In genomic region chr9:97911970-97912369, GRCh38 we compare ENCODE assay signal across 18 cellular contexts. TPM values are rescaled to one million over a fixed set of nuclear protein-coding genes. Genes with fewer than 3 reads are reported as not detected.
A peak's percentile ranks its signal among the peaks of the same experiment; 100 is the strongest.
DNase-seq lines count a peak whose midpoint lies in the region; ATAC-seq lines count a peak whose summit lies in the region.
"Had no signal": no experiment of that assay in that cellular context is flagged by ENCODE, and none has a peak within 500 bp of the region (broad histone marks: within the 10 kb centered on the region; RNA-seq: fewer than 3 reads in every experiment).

No MANE protein-coding gene starts in this region.

- H3K36me3 Mint-ChIP-seq in CD8-positive, alpha-beta memory T cell = peaks cover 11 to 86% (median 34%) of the 10 kb centered on the region in 3 donors
- H3K36me3 Mint-ChIP-seq in effector memory CD8-positive, alpha-beta T cell (ENCODE audit: insufficient read depth) = peaks cover 76% of the 10 kb centered on the region
- peaks cover 0 to 85% (median 24%) of the 10 kb centered on the region in 3 donors for H3K36me3 Mint-ChIP-seq in naive thymus-derived CD8-positive, alpha-beta T cell

- no peaks in the 10 kb centered on the region for H3K9me3 ChIP-seq in CD8-positive, alpha-beta memory T cell (ENCODE audit: low read length)

- H3K4me1 Mint-ChIP-seq in CD8-positive, alpha-beta memory T cell = peaks cover 73 to 91% (median 89%) of the 10 kb centered on the region in 3 donors
- H3K4me1 Mint-ChIP-seq in effector memory CD8-positive, alpha-beta T cell (ENCODE audit: low read depth in 2 of 2) = peaks cover 41 to 49% of the 10 kb centered on the region in 2 donors
- peaks cover 32 to 83% (median 75%) of the 10 kb centered on the region in 4 donors for H3K4me1 Mint-ChIP-seq in naive thymus-derived CD8-positive, alpha-beta T cell
- H3K4me1 Mint-ChIP-seq: GM23338 had no signal

- H3K27me3 ChIP-seq in CD8-positive, alpha-beta memory T cell (ENCODE audit: insufficient read depth, low read length, poor library complexity, severe bottlenecking) = no peaks in the 10 kb centered on the region

- H3K4me1 ChIP-seq in CD8-positive, alpha-beta memory T cell (ENCODE audit: insufficient read depth, low read length) = peaks cover 57% of the 10 kb centered on the region

- CTCF ChIA-PET in CD8-positive, alpha-beta memory T cell (lab: Charles Lee) = interaction anchor here (1.0 to 5.4 kb wide), 3 partner anchors 10 to 58 kb away, joined by 3 to 36 read pairs (median 14); partner anchors contain the start of gene TRMO

- peak; percentile 47 for ATAC-seq in effector memory CD8-positive, alpha-beta T cell (replicated peaks)
- no peak for ATAC-seq in naive thymus-derived CD8-positive, alpha-beta T cell
- ATAC-seq: GM23338, HCT116, K562, Right ventricle myocardium inferior had no signal

- H3K4me3 ChIP-seq in CD8-positive, alpha-beta memory T cell (ENCODE audit: low read length) = no peak overlapping the region
- H3K4me3 ChIP-seq: GM23338, K562 had no signal

- DNase-seq in NCI-H82 (lab: John Stamatoyannopoulos, UW) = peak; percentile 23
- DNase-seq in NCI-H82 treated with DMSO at 0.1 percent for 48 hours (lab: John Stamatoyannopoulos, UW; ENCODE audit: unreplicated experiment) = no peak
- no peak for DNase-seq in CD8-positive, alpha-beta memory T cell
- DNase-seq in effector memory CD8-positive, alpha-beta T cell = no peak
- DNase-seq in naive thymus-derived CD8-positive, alpha-beta T cell = no peak
- DNase-seq in activated effector memory CD4-positive, alpha-beta T cell treated with Interleukin-2 at 50 U/mL for 16 hours = no peak
- no peak for DNase-seq in posterior cingulate gyrus
- DNase-seq in GM03348 (ENCODE audit: low spot score) = no peak
- DNase-seq: NCI-H1092 treated with DMSO at 0.1 percent for 48 hours, NCI-H2081 had no signal

- H3K4me3 Mint-ChIP-seq in CD8-positive, alpha-beta memory T cell = peak overlapping the region in 3 of 7 donors; percentile 21 to 27 (median 22)
- H3K4me3 Mint-ChIP-seq in effector memory CD8-positive, alpha-beta T cell = no peak overlapping the region
- no peak overlapping the region for H3K4me3 Mint-ChIP-seq in naive thymus-derived CD8-positive, alpha-beta T cell
- H3K4me3 Mint-ChIP-seq: CD14-positive monocyte, GM23338 had no signal

- intact Hi-C loops in posterior cingulate gyrus (cut with DNase I) = no loop called here

- no peaks in the 10 kb centered on the region for H3K9me3 Mint-ChIP-seq in CD8-positive, alpha-beta memory T cell
- no peaks in the 10 kb centered on the region for H3K9me3 Mint-ChIP-seq in effector memory CD8-positive, alpha-beta T cell
- no peaks in the 10 kb centered on the region for H3K9me3 Mint-ChIP-seq in naive thymus-derived CD8-positive, alpha-beta T cell
- H3K9me3 Mint-ChIP-seq: CD14-positive monocyte, GM23338 had no signal

- H3K27me3 Mint-ChIP-seq in CD8-positive, alpha-beta memory T cell = no peaks in the 10 kb centered on the region
- H3K27me3 Mint-ChIP-seq in effector memory CD8-positive, alpha-beta T cell = no peaks in the 10 kb centered on the region
- no peaks in the 10 kb centered on the region for H3K27me3 Mint-ChIP-seq in naive thymus-derived CD8-positive, alpha-beta T cell

- H3K27ac Mint-ChIP-seq in CD8-positive, alpha-beta memory T cell = peak overlapping the region; percentile 76 to 95 (median 91)
- H3K27ac Mint-ChIP-seq in effector memory CD8-positive, alpha-beta T cell = peak overlapping the region; percentile 85 to 88
- H3K27ac Mint-ChIP-seq in naive thymus-derived CD8-positive, alpha-beta T cell = peak overlapping the region in 9 of 10 donors; percentile 43 to 99 (median 85)
- H3K27ac Mint-ChIP-seq: CD14-positive monocyte, GM23338 had no signal

- POLR2A ChIA-PET in CD8-positive, alpha-beta memory T cell (lab: Charles Lee) = interaction anchor here (1.2 to 1.3 kb wide), 2 partner anchors 9 to 10 kb away, joined by 5 to 18 read pairs; partner anchors contain the start of gene TRMO
- POLR2A ChIA-PET in naive thymus-derived CD8-positive, alpha-beta T cell (lab: Charles Lee) = interaction anchor here (18.1 kb wide), 1 partner anchor 8 kb away, joined by 349 read pairs; the partner anchor contains the start of gene TRMO

- peaks cover 51% of the 10 kb centered on the region for H3K36me3 ChIP-seq in CD8-positive, alpha-beta memory T cell (ENCODE audit: insufficient read depth, low read length)

- H3K27ac ChIP-seq in CD8-positive, alpha-beta memory T cell (ENCODE audit: low read depth, low read length) = no peak overlapping the region
- H3K27ac ChIP-seq: 22Rv1 had no signal

RNA-seq across cellular contexts. Expression of gene TRMO, which starts 10.3 kb away (rescaled TPM):
- 10 to 100 TPM; 19.1 to 19.2 TPM for total RNA-seq in CD8-positive, alpha-beta memory T cell
- polyA plus RNA-seq in CD8-positive, alpha-beta memory T cell = 19.6 TPM
- 10 to 100 TPM; 40.2 to 51.5 TPM for total RNA-seq in naive thymus-derived CD8-positive, alpha-beta T cell
- 10 to 100 TPM; 11.7 to 18.0 (median 13.8) TPM for polyA plus RNA-seq in naive thymus-derived CD8-positive, alpha-beta T cell

RNA-seq across cellular contexts. Expression of gene HEMGN, which starts 26.0 kb away (rescaled TPM):
- under 1 TPM; 0.31 to 0.66 TPM for total RNA-seq in CD8-positive, alpha-beta memory T cell
- polyA plus RNA-seq in CD8-positive, alpha-beta memory T cell = 2.8 TPM
- 1 to 10 TPM; 1.9 to 3.4 TPM for total RNA-seq in naive thymus-derived CD8-positive, alpha-beta T cell
- polyA plus RNA-seq in naive thymus-derived CD8-positive, alpha-beta T cell = 10 to 100 TPM in 1 of 3 donors, 1 to 10 TPM in 2; 7.6 to 11.0 (median 8.3) TPM
- total RNA-seq: GM23338, NCI-H460 had no signal
- polyA plus RNA-seq: GM23338 had no signal

RNA-seq across cellular contexts. Expression of gene FOXE1, which starts 58.9 kb away (rescaled TPM):
- under 1 TPM in 1 of 2 experiments, not detected in 1; 0.07 TPM for total RNA-seq in CD8-positive, alpha-beta memory T cell
- not detected for polyA plus RNA-seq in CD8-positive, alpha-beta memory T cell
- not detected for total RNA-seq in naive thymus-derived CD8-positive, alpha-beta T cell
- not detected for polyA plus RNA-seq in naive thymus-derived CD8-positive, alpha-beta T cell
- total RNA-seq: K562, OCI-LY7, Right ventricle myocardium inferior had no signal
- polyA plus RNA-seq: CD14-positive monocyte, GM23338, K562 had no signal
